Comparison of ENCODE assay signal across 16 cellular contexts in the genomic region with DNA sequence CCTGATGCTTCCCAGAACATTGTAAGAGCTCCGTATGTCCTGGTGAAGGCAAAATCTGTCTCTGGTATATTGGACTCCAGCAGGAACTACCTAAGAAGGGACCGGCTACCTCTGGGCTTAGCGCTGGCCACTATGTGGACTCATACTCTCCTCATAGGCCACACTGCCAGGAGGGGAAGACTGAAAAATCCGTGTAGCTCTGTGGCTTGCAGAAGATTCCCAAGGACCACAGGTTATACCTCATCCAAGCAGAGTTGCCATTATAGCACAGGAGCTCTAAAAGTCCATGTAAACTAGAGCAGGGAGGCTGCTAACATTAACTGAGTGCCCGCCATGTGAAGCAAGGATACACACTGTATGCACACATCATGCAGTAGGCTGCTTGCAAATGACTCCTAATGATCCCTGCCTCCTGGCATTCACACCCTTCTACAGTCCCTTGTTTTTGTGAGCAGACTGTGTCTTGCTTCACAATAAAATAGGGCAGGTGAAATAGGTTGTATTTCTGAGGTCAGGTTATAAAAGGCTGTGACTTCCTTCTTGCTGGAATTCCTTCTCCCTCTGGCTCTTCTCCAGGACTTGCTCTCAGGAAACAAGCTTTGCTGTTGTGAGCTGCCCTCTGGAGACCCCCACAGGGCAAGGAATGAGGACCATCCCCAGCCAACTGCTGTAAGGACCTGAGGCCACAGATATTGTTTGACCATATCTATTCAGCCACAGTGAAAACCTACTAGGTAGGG.
DNase-seq lines count a peak whose midpoint lies in the region; ATAC-seq and TF ChIP-seq lines count a peak whose summit lies in the region.
"Had no signal": no experiment of that assay in that cellular context is flagged by ENCODE, and none has a peak within 500 bp of the region (broad histone marks: within the 10 kb centered on the region; RNA-seq: fewer than 3 reads in every experiment).

No MANE protein-coding gene starts in this region.

- H3K27me3 ChIP-seq in HUES6 (ENCODE audit: control insufficient read depth, insufficient read depth, low read length) (no peaks in the 10 kb centered on the region), colonic mucosa (no peaks in the 10 kb centered on the region), foreskin keratinocyte (peaks cover 26% of the 10 kb centered on the region), mucosa of rectum (ENCODE audit: control insufficient read depth in 2 of 2, insufficient read depth in 2 of 2, low read length in 2 of 2) (no peaks in the 10 kb centered on the region), PC-9 (ENCODE audit: insufficient read depth, low read depth) (0 out of 2 replicates have a peak, but pooled peaks cover 4% of the 10 kb centered on the region), prostate gland (replicated peaks; ENCODE audit: insufficient read depth) (no peaks in the 10 kb centered on the region)
- H3K27me3 ChIP-seq: BLaER1 had no signal

- TF ChIP-seq POLR2A in prostate gland (IDR thresholded peaks at IDR 0.05) = no peak

- no peak overlapping the region for H2AFZ ChIP-seq in PC-9

- H3K4me1 ChIP-seq in HUES6 (ENCODE audit: control insufficient read depth, insufficient read depth, low read length) (peaks cover 25% of the 10 kb centered on the region), colonic mucosa (no peaks in the 10 kb centered on the region), foreskin keratinocyte (peaks cover 19% of the 10 kb centered on the region), mucosa of rectum (ENCODE audit: control insufficient read depth in 2 of 2, insufficient read depth in 2 of 2, low read length in 2 of 2) (peaks cover 9 to 19% of the 10 kb centered on the region in 2 donors), PC-9 (replicated peaks; ENCODE audit: insufficient read depth) (peaks cover 10% of the 10 kb centered on the region; the same call in 1 of the 2 replicates), prostate gland (replicated peaks) (no peaks in the 10 kb centered on the region)

- CTCF ChIA-PET in PC-9 (lab: Charles Lee) = no interaction called here

- 82% methylated on average over 5 of the region's 5 CpGs for WGBS in prostate gland

- H3K79me2 ChIP-seq in PC-9 (ENCODE audit: low read depth) = no peaks in the 10 kb centered on the region

- DNase-seq in colonic mucosa (peak; percentile 45), foreskin keratinocyte (no peak), NCI-H2196 (lab: John Stamatoyannopoulos, UW; ENCODE audit: unreplicated experiment) (no peak), PC-9 (no peak), prostate gland (ENCODE audit: low spot score) (no peak)
- DNase-seq: Calu3; CD4-positive, alpha-beta memory T cell; DMS79 treated with DMSO at 0.1 percent for 48 hours; GF-D8 had no signal

- H4K20me1 ChIP-seq in PC-9 (ENCODE audit: insufficient read depth) = no peaks in the 10 kb centered on the region
- H4K20me1 ChIP-seq: BLaER1 had no signal

- no peaks in the 10 kb centered on the region for H3F3A ChIP-seq in PC-9 (ENCODE audit: insufficient read depth, low read depth)

- intact Hi-C loops in colonic mucosa (cut with DNase I) = no loop called here
- intact Hi-C loops in PC-9 (cut with micrococcal nuclease; ENCODE audit: unreplicated experiment) = no loop called here
- intact Hi-C loops in prostate gland (cut with DNase I) = no loop called here

- BruUV-seq in PC-9 (replicated peaks; lab: Mats Ljungman, UMichigan) = no TSS peak

- TF ChIP-seq CTCF in colonic mucosa (IDR thresholded peaks at IDR 0.05) (no peak), foreskin keratinocyte (conservative IDR thresholded peaks at IDR 0.05) (no peak), PC-9 (conservative IDR thresholded peaks at IDR 0.05) (no peak), prostate gland (IDR thresholded peaks at IDR 0.05) (no peak)

- H3K9ac ChIP-seq in HUES6 (ENCODE audit: low read length) (peak overlapping the region; percentile 16), colonic mucosa (ENCODE audit: low read depth in 2 of 2, low read length in 2 of 2) (no peak overlapping the region), mucosa of rectum (ENCODE audit: low read depth in 1 of 2, low read length in 2 of 2) (peak overlapping the region in 1 of 2 donors; percentile 10)
- H3K9ac ChIP-seq: BLaER1 had no signal

- H3K9me3 ChIP-seq in HUES6 (ENCODE audit: control insufficient read depth, insufficient read depth, low read depth, low read length) (peaks cover 5% of the 10 kb centered on the region), colonic mucosa (no peaks in the 10 kb centered on the region), mucosa of rectum (ENCODE audit: control insufficient read depth in 2 of 2, low read length in 2 of 2) (no peaks in the 10 kb centered on the region), PC-9 (ENCODE audit: insufficient read depth, low read depth) (no peaks in the 10 kb centered on the region), prostate gland (no peaks in the 10 kb centered on the region)
- H3K9me3 ChIP-seq: A549, BLaER1, HAP-1 had no signal

- no peaks in the 10 kb centered on the region for H3K36me3 ChIP-seq in HUES6 (ENCODE audit: control insufficient read depth, insufficient read depth, low read length)
- H3K36me3 ChIP-seq in colonic mucosa = no peaks in the 10 kb centered on the region
- H3K36me3 ChIP-seq in mucosa of rectum (ENCODE audit: control insufficient read depth in 2 of 2, insufficient read depth in 2 of 2, low read length in 2 of 2) = no peaks in the 10 kb centered on the region
- no peaks in the 10 kb centered on the region for H3K36me3 ChIP-seq in PC-9 (ENCODE audit: low read depth)
- no peaks in the 10 kb centered on the region for H3K36me3 ChIP-seq in prostate gland
- H3K36me3 ChIP-seq: BLaER1, HAP-1 had no signal

- POLR2A ChIA-PET in PC-9 (lab: Charles Lee; ENCODE audit: unreplicated experiment) = no interaction called here

- no peak overlapping the region for H3K4me3 ChIP-seq in HUES6 (ENCODE audit: low read depth, low read length)
- no peak overlapping the region for H3K4me3 ChIP-seq in colonic mucosa
- no peak overlapping the region for H3K4me3 ChIP-seq in mucosa of rectum (ENCODE audit: low read length in 2 of 2)
- no peak overlapping the region for H3K4me3 ChIP-seq in PC-9
- H3K4me3 ChIP-seq in prostate gland = no peak overlapping the region
- H3K4me3 ChIP-seq: A549, BLaER1, HAP-1 had no signal

- ATAC-seq in foreskin keratinocyte (no peak), GM21381 (IDR thresholded peaks at IDR 0.05; ENCODE audit: unreplicated experiment) (no peak)
- ATAC-seq: A549 had no signal

- H3K4me2 ChIP-seq in PC-9 = no peak overlapping the region
- H3K4me2 ChIP-seq: A549, BLaER1 had no signal

- no peak overlapping the region for H3K27ac ChIP-seq in HUES6 (ENCODE audit: low read depth, low read length)
- H3K27ac ChIP-seq in colonic mucosa = peak overlapping the region; percentile 26
- H3K27ac ChIP-seq in foreskin keratinocyte = peak overlapping the region; percentile 49
- H3K27ac ChIP-seq in mucosa of rectum (ENCODE audit: low read depth in 2 of 2, low read length in 2 of 2) = peak overlapping the region; percentile 67 to 77
- no peak overlapping the region for H3K27ac ChIP-seq in PC-9
- H3K27ac ChIP-seq in prostate gland = no peak overlapping the region
- H3K27ac ChIP-seq: 22Rv1, A549, BLaER1 had no signal

- no peaks in the 10 kb centered on the region; the same call in 1 of the 2 replicates for H3K9me2 ChIP-seq in PC-9 (ENCODE audit: insufficient read depth)

Comparison
In these comparisons a context has a peak if more than half of its experiments do, and no peak if none do; other contexts are left out.
1. H3K27ac ChIP-seq: peak in colonic mucosa (single experiment), foreskin keratinocyte (single experiment) and mucosa of rectum (2 of 2); none in HUES6 (single experiment), PC-9 (single experiment) and prostate gland (0 of 2).